Comparison of ENCODE assay signal across 24 cellular contexts in genomic region chr16:64782484-64782883, GRCh38.
A peak's percentile ranks its signal among the peaks of the same experiment; 100 is the strongest.
DNase-seq lines count a peak whose midpoint lies in the region; ATAC-seq and TF ChIP-seq lines count a peak whose summit lies in the region.
"Had no signal": no experiment of that assay in that cellular context is flagged by ENCODE, and none has a peak within 500 bp of the region (broad histone marks: within the 10 kb centered on the region; RNA-seq: fewer than 3 reads in every experiment).

No MANE protein-coding gene starts in this region.

- H2BK5ac ChIP-seq in IMR-90 (ENCODE audit: low read depth, low read length, poor library complexity, severe bottlenecking), result no peak overlapping the region

- no peak overlapping the region for H3K56ac ChIP-seq in IMR-90 (ENCODE audit: extremely low read depth, insufficient read depth, low read length)

- BruUV-seq in IMR-90 (replicated peaks; lab: Mats Ljungman, UMichigan), result no TSS peak

- TF ChIP-seq POLR2A in IMR-90 (IDR thresholded peaks at IDR 0.05; ENCODE audit: low read depth, low read length), result no peak
- TF ChIP-seq POLR2A in spleen (IDR thresholded peaks at IDR 0.05), result no peak

- no peaks in the 10 kb centered on the region for H3K79me1 ChIP-seq in IMR-90 (ENCODE audit: low read depth in 1 of 2, low read length in 2 of 2)

- H2AK5ac ChIP-seq in IMR-90 (ENCODE audit: low read depth, low read length), result no peak overlapping the region

- no peak overlapping the region for H3K18ac ChIP-seq in IMR-90 (ENCODE audit: low read depth, low read length)

- no peaks in the 10 kb centered on the region for H3K4me1 ChIP-seq in IMR-90 (ENCODE audit: control insufficient read depth, insufficient read depth, low read length)
- H3K4me1 ChIP-seq in adipocyte (ENCODE audit: control insufficient read depth, insufficient read depth, low read length), result no peaks in the 10 kb centered on the region
- H3K4me1 ChIP-seq in spleen, result no peaks in the 10 kb centered on the region
- H3K4me1 ChIP-seq: BLaER1 had no signal

- dilution Hi-C loops in IMR-90 (cut with HindIII; ENCODE audit: low sequenced_read_pairs, unreplicated experiment), result no loop called here

- no peak overlapping the region for H3K4ac ChIP-seq in IMR-90 (ENCODE audit: low read depth, low read length)

- no peaks in the 10 kb centered on the region for H4K20me1 ChIP-seq in IMR-90 (ENCODE audit: insufficient read depth, low read length)
- H4K20me1 ChIP-seq: BLaER1 had no signal

- H3K4me2 ChIP-seq in IMR-90 (ENCODE audit: low read depth, low read length), result no peak overlapping the region
- H3K4me2 ChIP-seq: BLaER1 had no signal

- no peak for TF ChIP-seq RAD21 in IMR-90 (IDR thresholded peaks at IDR 0.05; ENCODE audit: low read length)

- no peak overlapping the region for H4K8ac ChIP-seq in IMR-90 (ENCODE audit: low read depth in 2 of 2, low read length in 2 of 2)

- no peak overlapping the region for H3K4me3 ChIP-seq in IMR-90 (ENCODE audit: insufficient read depth, low read depth, low read length)
- H3K4me3 ChIP-seq in adipocyte (ENCODE audit: low read length), result no peak overlapping the region
- no peak overlapping the region for H3K4me3 ChIP-seq in spleen
- H3K4me3 ChIP-seq: BLaER1, GM12878 had no signal

- H3K36me3 ChIP-seq in IMR-90 (ENCODE audit: control insufficient read depth, insufficient read depth, low read length) (no peaks in the 10 kb centered on the region), adipocyte (ENCODE audit: control insufficient read depth, insufficient read depth, low read length, severe bottlenecking) (no peaks in the 10 kb centered on the region), spleen (no peaks in the 10 kb centered on the region)
- H3K36me3 ChIP-seq: BE2C, BLaER1 had no signal

- H3K14ac ChIP-seq in IMR-90 (replicated peaks; ENCODE audit: low read depth, low read length), result no peak overlapping the region

- no peaks in the 10 kb centered on the region for H3K9me1 ChIP-seq in IMR-90 (ENCODE audit: insufficient read depth, low read length)

- CTCF ChIA-PET in IMR-90 (lab: Yijun Ruan, JAX), result no interaction called here

- no peak overlapping the region for H2BK15ac ChIP-seq in IMR-90 (ENCODE audit: low read depth, low read length)

- H3K9me3 ChIP-seq in IMR-90 (ENCODE audit: control insufficient read depth, insufficient read depth, low read length) (no peaks in the 10 kb centered on the region), adipocyte (ENCODE audit: control insufficient read depth, low read length) (no peaks in the 10 kb centered on the region), spleen (peaks cover 0 to 11% (median 0%) of the 10 kb centered on the region in 8 donors)
- H3K9me3 ChIP-seq: BE2C, BLaER1 had no signal

- no peak overlapping the region for H4K5ac ChIP-seq in IMR-90 (ENCODE audit: low read depth, low read length)

- no peak overlapping the region for H2AK9ac ChIP-seq in IMR-90 (replicated peaks; ENCODE audit: low read depth, low read length, poor library complexity)

- ATAC-seq in IMR-90 (ENCODE audit: low read depth) (no peak), GM18873 (IDR thresholded peaks at IDR 0.05; ENCODE audit: low FRiP score, unreplicated experiment) (no peak), HG03354 (IDR thresholded peaks at IDR 0.05; ENCODE audit: poor library complexity, severe bottlenecking, unreplicated experiment) (no peak)
- ATAC-seq: GM12878 had no signal

- H4K91ac ChIP-seq in IMR-90 (ENCODE audit: insufficient read depth, low read depth, low read length), result no peak overlapping the region

- POLR2A ChIA-PET in IMR-90 (lab: Charles Lee; ENCODE audit: unreplicated experiment), result interaction anchor here (0.5 to 0.6 kb wide), 2 partner anchors 8 to 107 kb away, joined by 3 read pairs; no protein-coding TSS in a partner anchor

- DNase-seq in IMR-90, result peak; percentile 1
- peak; percentile 33 for DNase-seq in adipocyte (ENCODE audit: low read depth)
- peak; percentile 6 for DNase-seq in fibroblast of gingiva (ENCODE audit: low read depth)
- DNase-seq in activated CD4-positive, alpha-beta T cell treated with anti-CD3 and anti-CD28 coated beads for 4 hours, result no peak
- DNase-seq in spleen, result no peak
- DNase-seq: 8988T; ACHN; BE2C; C1 segment of cervical spinal cord; CD4-positive, alpha-beta memory T cell; CD4-positive, CD25-positive, alpha-beta regulatory T cell; CD8-positive, alpha-beta memory T cell; COR-L47; DMS 273 treated with DMSO at 0.1 percent for 48 hours; DMS153; DMS53; DMS79; DND-41; EL; GDM1 had no signal

- no peak overlapping the region for H3K27ac ChIP-seq in IMR-90 (ENCODE audit: insufficient read depth, low read length)
- no peak overlapping the region for H3K27ac ChIP-seq in spleen
- H3K27ac ChIP-seq: BLaER1 had no signal

- no peak overlapping the region for H2BK20ac ChIP-seq in IMR-90 (ENCODE audit: low read depth, low read length)

- no CpG with 5 or more reads among the region's 2 CpGs for WGBS in IMR-90 (ENCODE audit: extremely low coverage in 2 of 2, insufficient read length in 1 of 2), 2 experiments
- WGBS in spleen, 5 donors, result 83 to 92% (median 86%) methylated on average over 2 of the region's 2 CpGs

- in situ Hi-C loops in IMR-90 (cut with MboI; ENCODE audit: low sequenced_read_pairs), result no loop called here

- no peak overlapping the region for H2AFZ ChIP-seq in IMR-90 (replicated peaks; ENCODE audit: low read length, poor library complexity)

- intact Hi-C loops in IMR-90 (cut with micrococcal nuclease) (no loop called here), spleen (cut with DNase I; ENCODE audit: low total_unique reads) (no loop called here)

- no peak overlapping the region for H3K23ac ChIP-seq in IMR-90 (ENCODE audit: low read depth, low read length)

- TF ChIP-seq CTCF in IMR-90 (conservative IDR thresholded peaks at IDR 0.05; ENCODE audit: low read depth, low read length) (no peak), spleen (IDR thresholded peaks at IDR 0.05 in 8 of 11, conservative IDR thresholded peaks at IDR 0.05 in 3 of 11) (no peak)

- H3K27me3 ChIP-seq in IMR-90 (ENCODE audit: control insufficient read depth, insufficient read depth, low read length) (no peaks in the 10 kb centered on the region; the same call in 1 of the 2 replicates), adipocyte (replicated peaks; ENCODE audit: control insufficient read depth, insufficient read depth, low read length) (no peaks in the 10 kb centered on the region), spleen (replicated peaks in 1 of 7) (no peaks in the 10 kb centered on the region)
- H3K27me3 ChIP-seq: BE2C, BLaER1 had no signal

- H2BK120ac ChIP-seq in IMR-90 (ENCODE audit: low read depth, low read length), result no peak overlapping the region

- H3K9ac ChIP-seq in IMR-90 (ENCODE audit: low read depth, low read length), result no peak overlapping the region
- no peak overlapping the region for H3K9ac ChIP-seq in adipocyte (ENCODE audit: low read length)
- H3K9ac ChIP-seq: BLaER1 had no signal

TF ChIP-seq in IMR-90, 13 proteins besides CTCF, POLR2A, EP300 and RAD21:
- TF ChIP-seq CEBPB (IDR thresholded peaks at IDR 0.05; ENCODE audit: low read depth, low read length) (no peak), RFX5 (IDR thresholded peaks at IDR 0.05; ENCODE audit: low read depth, low read length) (no peak), BHLHE40 (IDR thresholded peaks at IDR 0.05; ENCODE audit: low read depth, low read length) (no peak), FOS (IDR thresholded peaks at IDR 0.05; ENCODE audit: low read depth, low read length) (no peak), SMC3 (IDR thresholded peaks at IDR 0.05; ENCODE audit: low read depth, low read length) (no peak), USF2 (IDR thresholded peaks at IDR 0.05; ENCODE audit: low read depth, low read length) (no peak), CHD1 (IDR thresholded peaks at IDR 0.05; ENCODE audit: low read depth, low read length) (no peak), NFE2L2 (IDR thresholded peaks at IDR 0.05; ENCODE audit: low read depth, low read length) (no peak), ELK1 (IDR thresholded peaks at IDR 0.05; ENCODE audit: borderline replicate concordance, low read depth, low read length) (no peak), MXI1 (IDR thresholded peaks at IDR 0.05; ENCODE audit: borderline replicate concordance, low read depth, low read length) (no peak), MAZ (IDR thresholded peaks at IDR 0.05; ENCODE audit: borderline replicate concordance, low read depth, low read length) (no peak), MAFK (IDR thresholded peaks at IDR 0.05; ENCODE audit: low read depth, low read length) (no peak), RCOR1 (IDR thresholded peaks at IDR 0.05; ENCODE audit: insufficient replicate concordance, low read length) (no peak)

Comparison
In these comparisons a context has a peak if more than half of its experiments do, and no peak if none do; other contexts are left out.
1. DNase-seq: peak in IMR-90 (single experiment), adipocyte (single experiment) and fibroblast of gingiva (single experiment); none in activated CD4-positive, alpha-beta T cell treated with anti-CD3 and anti-CD28 coated beads for 4 hours (0 of 2) and spleen (single experiment).